In the genomic region with DNA sequence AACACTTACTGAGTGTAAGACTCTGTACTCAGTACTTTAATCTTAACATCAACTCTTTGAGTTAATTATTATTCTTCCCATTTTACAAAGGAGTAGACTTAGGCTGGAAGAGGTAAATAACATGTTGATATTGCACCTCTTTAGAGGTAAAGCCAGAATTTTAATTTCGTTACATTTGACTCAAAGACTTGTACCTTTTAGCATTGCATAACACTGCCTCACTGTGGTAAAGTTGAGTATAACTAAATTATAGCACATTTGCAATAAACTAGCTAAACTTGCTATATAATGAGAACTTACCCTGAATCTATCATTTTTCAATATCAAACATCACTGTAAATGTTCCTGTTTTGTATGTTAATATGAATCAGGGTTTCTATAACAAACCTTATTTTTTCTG, we compare ENCODE assay signal across 14 cellular contexts.
DNase-seq lines count a peak whose midpoint lies in the region; ATAC-seq, FAIRE-seq and TF ChIP-seq lines count a peak whose summit lies in the region.
"Had no signal": no experiment of that assay in that cellular context is flagged by ENCODE, and none has a peak within 500 bp of the region (broad histone marks: within the 10 kb centered on the region; RNA-seq: fewer than 3 reads in every experiment).

No MANE protein-coding gene starts in this region.

- no peaks in the 10 kb centered on the region for H3K79me2 ChIP-seq in H9 (ENCODE audit: insufficient read depth, low read length)

- no peak overlapping the region for H3K9ac ChIP-seq in H9 (ENCODE audit: extremely low read depth, insufficient read length, low read length)

- no peak overlapping the region for H3T11ph ChIP-seq in H9 (ENCODE audit: low read length)

- no peak for TF ChIP-seq CTCF in D721Med (IDR thresholded peaks at IDR 0.05; ENCODE audit: insufficient read depth, missing control alignments)
- TF ChIP-seq CTCF in H9 (conservative IDR thresholded peaks at IDR 0.05) = peak; percentile 67; the same call in 2 of the 3 replicates

- H3K9me3 Mint-ChIP-seq in H9 = peaks cover 2 to 52% of the 10 kb centered on the region in 2 experiments; a peak in 4 of 5 replicates
- no peaks in the 10 kb centered on the region for H3K9me3 Mint-ChIP-seq in activated T-cell treated with anti-CD3 and anti-CD28 coated beads, Interleukin-2, amount 50 U/mL, for 72 hours
- H3K9me3 Mint-ChIP-seq: activated CD4-positive, alpha-beta memory T cell treated with anti-CD3 and anti-CD28 coated beads for 36 hours had no signal

- no peak overlapping the region for H4K5ac ChIP-seq in H9 (ENCODE audit: insufficient read length, low read depth, low read length)

- H4K20me1 ChIP-seq in H9 (ENCODE audit: control insufficient read depth, insufficient read depth, insufficient read length) = no peaks in the 10 kb centered on the region

- no peak overlapping the region for H2BK20ac ChIP-seq in H9 (ENCODE audit: low read depth, low read length, poor library complexity, severe bottlenecking)

- H4K91ac ChIP-seq in H9 (ENCODE audit: insufficient read length, low read depth, low read length) = no peak overlapping the region

- WGBS in H9 (ENCODE audit: extremely low coverage, insufficient read length, low lambda C conversion rate) = no CpG with 5 or more reads among the region's 1 CpG

- H3K9me3 ChIP-seq in H9 (ENCODE audit: control insufficient read depth, low read depth, low read length) = no peaks in the 10 kb centered on the region

- no peak overlapping the region for H2AFZ ChIP-seq in H9 (ENCODE audit: low read length)

- no peaks in the 10 kb centered on the region for H3K4me1 ChIP-seq in H9 (ENCODE audit: insufficient read depth, low read length)

- H3K36me3 Mint-ChIP-seq in H9 (ENCODE audit: insufficient read depth in 1 of 3, low read depth in 3 of 3) = no peaks in the 10 kb centered on the region; a peak in 1 of 7 replicates
- H3K36me3 Mint-ChIP-seq in activated T-cell treated with anti-CD3 and anti-CD28 coated beads, Interleukin-2, amount 50 U/mL, for 72 hours (ENCODE audit: insufficient read depth in 2 of 2) = no peaks in the 10 kb centered on the region
- H3K36me3 Mint-ChIP-seq: activated CD4-positive, alpha-beta memory T cell treated with anti-CD3 and anti-CD28 coated beads for 36 hours; CD8-positive, alpha-beta memory T cell had no signal

- H4K8ac ChIP-seq in H9 (replicated peaks; ENCODE audit: insufficient read length, low read depth, low read length) = no peak overlapping the region

- no peak overlapping the region for H2AK5ac ChIP-seq in H9 (ENCODE audit: insufficient read length, low read length)

- H3K4me3 Mint-ChIP-seq in H9 = no peak overlapping the region
- H3K4me3 Mint-ChIP-seq in activated T-cell treated with anti-CD3 and anti-CD28 coated beads, Interleukin-2, amount 50 U/mL, for 72 hours = no peak overlapping the region
- H3K4me3 Mint-ChIP-seq: activated CD4-positive, alpha-beta memory T cell treated with anti-CD3 and anti-CD28 coated beads for 36 hours; CD8-positive, alpha-beta memory T cell; T-helper 17 cell had no signal

- ATAC-seq in activated T-cell treated with anti-CD3 and anti-CD28 coated beads, Interleukin-2, amount 50 U/mL, for 72 hours (replicated peaks in 1 of 2) = no peak
- ATAC-seq in GM21423 (IDR thresholded peaks at IDR 0.05; ENCODE audit: unreplicated experiment) = no peak
- ATAC-seq: T-helper 17 cell had no signal

- H3K56ac ChIP-seq in H9 (ENCODE audit: insufficient read length, low read depth, low read length) = no peak overlapping the region

- no peaks in the 10 kb centered on the region for H3K79me1 ChIP-seq in H9 (ENCODE audit: insufficient read depth, low read depth, low read length, poor library complexity, severe bottlenecking)

- H3K27ac ChIP-seq in H9 (ENCODE audit: insufficient read length, low read depth, low read length) = no peak overlapping the region

- FAIRE-seq in D721Med (lab: Jason Lieb, UNC) = peak; percentile 16
- peak; percentile 22 for FAIRE-seq in RCC 7860 (lab: Jason Lieb, UNC)
- no peak for FAIRE-seq in H54 (lab: Jason Lieb, UNC)
- FAIRE-seq: small intestine had no signal

- no peak for DNase-seq in D721Med (ENCODE audit: insufficient read length, low spot score)
- DNase-seq in H9 = no peak
- no peak for DNase-seq in RCC 7860 (ENCODE audit: low spot score)
- peak; percentile 4 for DNase-seq in kidney tubule cell (ENCODE audit: low spot score)
- no peak for DNase-seq in activated T-cell treated with anti-CD3 and anti-CD28 coated beads, Interleukin-2, amount 50 U/mL, for 72 hours
- no peak for DNase-seq in stimulated activated naive CD4-positive, alpha-beta T cell (lab: John Stamatoyannopoulos, UW)
- DNase-seq in H54 (ENCODE audit: insufficient read length, low spot score) = no peak
- DNase-seq: activated CD4-positive, alpha-beta memory T cell treated with anti-CD3 and anti-CD28 coated beads for 36 hours; activated gamma-delta T cell; CD8-positive, alpha-beta memory T cell; erythroblast; small intestine; T-helper 17 cell had no signal

- no peak for TF ChIP-seq POLR2A in H54 (IDR thresholded peaks at IDR 0.05; ENCODE audit: low read depth, low read length)

- no peaks in the 10 kb centered on the region for H3K4me1 Mint-ChIP-seq in H9
- H3K4me1 Mint-ChIP-seq in activated T-cell treated with anti-CD3 and anti-CD28 coated beads, Interleukin-2, amount 50 U/mL, for 72 hours (ENCODE audit: low read depth) = no peaks in the 10 kb centered on the region
- H3K4me1 Mint-ChIP-seq: CD8-positive, alpha-beta memory T cell; T-helper 17 cell had no signal

- no peak overlapping the region for H3K23ac ChIP-seq in H9 (ENCODE audit: insufficient read length, low read depth, low read length)

- no peak overlapping the region for H2BK120ac ChIP-seq in H9 (ENCODE audit: low read depth, low read length, poor library complexity, severe bottlenecking)

- no peak overlapping the region for H3K18ac ChIP-seq in H9 (ENCODE audit: insufficient read length, low read depth, low read length)

- H3K4me2 ChIP-seq in H9 (ENCODE audit: insufficient read depth, insufficient read length, low read length) = no peak overlapping the region

- no peak overlapping the region for H3K4ac ChIP-seq in H9 (ENCODE audit: low read depth, low read length)

- H3K27ac Mint-ChIP-seq in H9 = no peak overlapping the region
- no peak overlapping the region for H3K27ac Mint-ChIP-seq in activated T-cell treated with anti-CD3 and anti-CD28 coated beads, Interleukin-2, amount 50 U/mL, for 72 hours
- H3K27ac Mint-ChIP-seq: activated CD4-positive, alpha-beta memory T cell treated with anti-CD3 and anti-CD28 coated beads for 36 hours; CD8-positive, alpha-beta memory T cell; T-helper 17 cell had no signal

- H3K27me3 Mint-ChIP-seq in H9 (ENCODE audit: low read depth) = no peaks in the 10 kb centered on the region
- H3K27me3 Mint-ChIP-seq in activated T-cell treated with anti-CD3 and anti-CD28 coated beads, Interleukin-2, amount 50 U/mL, for 72 hours (ENCODE audit: low read depth) = no peaks in the 10 kb centered on the region
- H3K27me3 Mint-ChIP-seq: activated CD4-positive, alpha-beta memory T cell treated with anti-CD3 and anti-CD28 coated beads for 36 hours; CD8-positive, alpha-beta memory T cell; T-helper 17 cell had no signal

- H2BK5ac ChIP-seq in H9 (ENCODE audit: insufficient read length, low read length) = no peak overlapping the region

- H2BK15ac ChIP-seq in H9 (ENCODE audit: low read depth, low read length) = no peak overlapping the region

- H2BK12ac ChIP-seq in H9 (ENCODE audit: insufficient read length, low read depth, low read length) = no peak overlapping the region

- no peak overlapping the region for H3K14ac ChIP-seq in H9 (ENCODE audit: insufficient read depth, low read length)

- H3K27me3 ChIP-seq in H9 (ENCODE audit: insufficient read depth, low read length) = no peaks in the 10 kb centered on the region

- H3K23me2 ChIP-seq in H9 (ENCODE audit: insufficient read length, low read depth, low read length, poor library complexity, severe bottlenecking) = no peaks in the 10 kb centered on the region
